ENCODE assay signal across 8 cellular contexts in genomic region chr1:159924025-159924790, GRCh38. TPM values are rescaled to one million over a fixed set of nuclear protein-coding genes. Genes with fewer than 3 reads are reported as not detected.
DNase-seq lines count a peak whose midpoint lies in the region; ATAC-seq and TF ChIP-seq lines count a peak whose summit lies in the region.

No MANE protein-coding gene starts in this region.

- intact Hi-C loops in dorsolateral prefrontal cortex (cut with DNase I), result no loop called here
- intact Hi-C loops in lower lobe of right lung (cut with DNase I), result no loop called here

- ATAC-seq in lower lobe of right lung, result peak; percentile 82

- no peaks in the 10 kb centered on the region for H4K20me1 ChIP-seq in MM.1S (ENCODE audit: insufficient read depth, low read length)

- TF ChIP-seq CTCF in MM.1S (IDR thresholded peaks at IDR 0.05; ENCODE audit: low read length), result peak; percentile 11; the same call in 1 of the 2 replicates
- TF ChIP-seq CTCF in dorsolateral prefrontal cortex (IDR thresholded peaks at IDR 0.05 in 54 of 56, conservative IDR thresholded peaks at IDR 0.05 in 2 of 56; ENCODE audit: low read depth in 1 of 56, partially characterized antibody in 56 of 56), result peak in 2 of 56 donors; percentile 14 to 19
- TF ChIP-seq CTCF in lower lobe of right lung (IDR thresholded peaks at IDR 0.05), result peak; percentile 9

- H3K4me2 ChIP-seq in MM.1S (ENCODE audit: low read depth, low read length), result peak overlapping the region; percentile 85

- H3K27me3 ChIP-seq in MM.1S (replicated peaks; ENCODE audit: insufficient read depth, low read length), result no peaks in the 10 kb centered on the region
- peaks cover 0 to 23% (median 0%) of the 10 kb centered on the region in 45 donors for H3K27me3 ChIP-seq in dorsolateral prefrontal cortex
- no peaks in the 10 kb centered on the region for H3K27me3 ChIP-seq in lower lobe of right lung (ENCODE audit: low read depth)

- peaks cover 8% of the 10 kb centered on the region for H3F3A ChIP-seq in MM.1S (ENCODE audit: insufficient read depth, low read length)

- H2AFZ ChIP-seq in MM.1S (ENCODE audit: low read length), result peak overlapping the region; percentile 24

- DNase-seq in DMS 273 (lab: John Stamatoyannopoulos, UW; ENCODE audit: unreplicated experiment) (peak; percentile 68), DMS 273 treated with DMSO at 0.1 percent for 48 hours (lab: John Stamatoyannopoulos, UW) (no peak), MM.1S (peak; percentile 38), dorsolateral prefrontal cortex (peak in 5 of 10 donors; percentile 43 to 78 (median 54)), lower lobe of right lung (peak; percentile 94), NCI-H345 treated with DMSO at 0.1 percent for 48 hours (lab: John Stamatoyannopoulos, UW; ENCODE audit: unreplicated experiment) (no peak)
- peak; percentile 35 to 40 for DNase-seq in activated CD4-positive, alpha-beta T cell treated with anti-CD3 and anti-CD28 coated beads, Interleukin-2, amount 50 U/mL, for 4 hours
- peak; percentile 36 for DNase-seq in stimulated activated CD8-positive, alpha-beta memory T cell treated with anti-CD3 and anti-CD28 coated beads, Interleukin-12 subunit alpha, Interleukin-12 subunit beta, amount 100 ng/mL, for 24 hours (ENCODE audit: extremely low read depth)

- H3K9ac ChIP-seq in MM.1S (ENCODE audit: low read length), result peak overlapping the region; percentile 93

- peak overlapping the region; percentile 55 for H3K27ac ChIP-seq in MM.1S (ENCODE audit: low read length)
- H3K27ac ChIP-seq in dorsolateral prefrontal cortex, result peak overlapping the region in 57 of 59 donors; percentile 18 to 89 (median 79)
- H3K27ac ChIP-seq in lower lobe of right lung, result peak overlapping the region; percentile 100

- no peaks in the 10 kb centered on the region for H3K9me3 ChIP-seq in MM.1S (replicated peaks; ENCODE audit: insufficient read depth, low read length)
- no peaks in the 10 kb centered on the region for H3K9me3 ChIP-seq in lower lobe of right lung

- peaks cover 31% of the 10 kb centered on the region for H3K4me1 ChIP-seq in MM.1S (ENCODE audit: low read length)
- H3K4me1 ChIP-seq in lower lobe of right lung, result peaks cover 55% of the 10 kb centered on the region

- H3K9me2 ChIP-seq in MM.1S (replicated peaks; ENCODE audit: insufficient read depth, low read length), result no peaks in the 10 kb centered on the region

- H3K4me3 ChIP-seq in MM.1S (ENCODE audit: low read length) (peak overlapping the region; percentile 86), dorsolateral prefrontal cortex (peak overlapping the region; percentile 51 to 78 (median 68)), lower lobe of right lung (peak overlapping the region; percentile 94)

- H3K36me3 ChIP-seq in MM.1S (replicated peaks; ENCODE audit: insufficient read depth, low read length) (peaks cover 4% of the 10 kb centered on the region; the same call in 1 of the 2 replicates), lower lobe of right lung (peaks cover 24% of the 10 kb centered on the region)

- peaks cover 60% of the 10 kb centered on the region for H3K79me2 ChIP-seq in MM.1S (ENCODE audit: low read length)

RNA-seq across cellular contexts. Expression of gene TAGLN2, which starts 1.1 kb away (rescaled TPM):
- total RNA-seq in dorsolateral prefrontal cortex (10 to 100 TPM; 21.2 to 87.9 (median 41.1) TPM), lower lobe of right lung (451 TPM)

RNA-seq across cellular contexts. Expression of gene IGSF9, which starts 21.2 kb away (rescaled TPM):
- under 1 TPM in 90 of 120 experiments, not detected in 30; 0.11 to 0.95 (median 0.25) TPM for total RNA-seq in dorsolateral prefrontal cortex
- total RNA-seq in lower lobe of right lung, result 2.0 TPM

RNA-seq across cellular contexts. Expression of gene CFAP45, which starts 24.2 kb away (rescaled TPM):
- total RNA-seq in dorsolateral prefrontal cortex (1 to 10 TPM in 6 of 120 experiments, under 1 TPM in 26, not detected in 88; 0.26 to 2.2 (median 0.70) TPM), lower lobe of right lung (10.2 TPM)

RNA-seq across cellular contexts. Expression of gene SLAMF9, which starts 29.8 kb away (rescaled TPM):
- total RNA-seq in dorsolateral prefrontal cortex, result under 1 TPM in 7 of 120 experiments, not detected in 113; 0.57 to 0.99 (median 0.78) TPM
- total RNA-seq in lower lobe of right lung, result not detected

Comparison
In these comparisons a context has a peak if more than half of its experiments do, and no peak if none do; other contexts are left out.
1. DNase-seq: peak in DMS 273 (single experiment), MM.1S (single experiment), activated CD4-positive, alpha-beta T cell treated with anti-CD3 and anti-CD28 coated beads, Interleukin-2, amount 50 U/mL, for 4 hours (2 of 2), lower lobe of right lung (single experiment) and stimulated activated CD8-positive, alpha-beta memory T cell treated with anti-CD3 and anti-CD28 coated beads, Interleukin-12 subunit alpha, Interleukin-12 subunit beta, amount 100 ng/mL, for 24 hours (single experiment); none in DMS 273 treated with DMSO at 0.1 percent for 48 hours (single experiment) and NCI-H345 treated with DMSO at 0.1 percent for 48 hours (single experiment).
2. Peak in every context shown above with its lines, with median percentiles within 50 percentile points of each other: H3K27ac ChIP-seq and H3K4me3 ChIP-seq.